In genomic region chr2:41610501-41611242, GRCh38 we compare ENCODE assay signal across 13 cellular contexts.
A peak's percentile ranks its signal among the peaks of the same experiment; 100 is the strongest.
DNase-seq lines count a peak whose midpoint lies in the region; ATAC-seq, FAIRE-seq and TF ChIP-seq lines count a peak whose summit lies in the region.
"Had no signal": no experiment of that assay in that cellular context is flagged by ENCODE, and none has a peak within 500 bp of the region (broad histone marks: within the 10 kb centered on the region; RNA-seq: fewer than 3 reads in every experiment).

No MANE protein-coding gene starts in this region.

- peak overlapping the region; percentile 68 for H3K4me2 ChIP-seq in astrocyte (ENCODE audit: low read length)

- H3K27me3 ChIP-seq in astrocyte (ENCODE audit: insufficient read depth, low read length) (no peaks in the 10 kb centered on the region), right cardiac atrium (ENCODE audit: control insufficient read depth, insufficient read depth) (no peaks in the 10 kb centered on the region), stomach (no peaks in the 10 kb centered on the region), BE2C (peaks cover 9% of the 10 kb centered on the region)
- H3K27me3 ChIP-seq: SJSA1 had no signal

- ATAC-seq in GM18868 (IDR thresholded peaks at IDR 0.05; ENCODE audit: unreplicated experiment) (peak; percentile 63), right cardiac atrium (peak; percentile 63 to 79)
- ATAC-seq: activated CD4-positive, alpha-beta T cell treated with anti-CD3 and anti-CD28 coated beads for 36 hours; K562 had no signal

- peak overlapping the region; percentile 79 for H3K27ac ChIP-seq in astrocyte (ENCODE audit: low read depth, low read length)
- H3K27ac ChIP-seq in right cardiac atrium (ENCODE audit: low read length): peak overlapping the region; percentile 66
- peak overlapping the region in 3 of 5 donors; percentile 16 to 68 (median 49) for H3K27ac ChIP-seq in stomach
- H3K27ac ChIP-seq: SJSA1 had no signal

- H3K9me3 Mint-ChIP-seq in astrocyte (ENCODE audit: unreplicated experiment): no peaks in the 10 kb centered on the region

- no peak for TF ChIP-seq CTCF in astrocyte (IDR thresholded peaks at IDR 0.05; ENCODE audit: insufficient read depth, low read depth, low read length)
- TF ChIP-seq CTCF in stomach (IDR thresholded peaks at IDR 0.05): no peak
- TF ChIP-seq CTCF in BE2C (IDR thresholded peaks at IDR 0.05; ENCODE audit: low read depth, low read length): no peak

- H3K4me1 ChIP-seq in astrocyte (ENCODE audit: insufficient read depth, low read length) (no peaks in the 10 kb centered on the region), right cardiac atrium (ENCODE audit: control insufficient read depth, insufficient read depth, low read length) (peaks cover 2% of the 10 kb centered on the region), stomach (peaks cover 0 to 4% (median 0%) of the 10 kb centered on the region in 4 donors), BE2C (no peaks in the 10 kb centered on the region)
- H3K4me1 ChIP-seq: SJSA1 had no signal

- H3K36me3 Mint-ChIP-seq in astrocyte (ENCODE audit: low read depth, unreplicated experiment): no peaks in the 10 kb centered on the region

- no peak for TF ChIP-seq POLR2A in stomach (IDR thresholded peaks at IDR 0.05)

- H3K27me3 Mint-ChIP-seq in astrocyte (ENCODE audit: low read depth, unreplicated experiment): no peaks in the 10 kb centered on the region

- peak overlapping the region; percentile 67 for H3K9ac ChIP-seq in astrocyte (ENCODE audit: low read length)

- FAIRE-seq in astrocyte (lab: Jason Lieb, UNC): no peak
- FAIRE-seq: GM18507, K562 had no signal

- no peak overlapping the region for H3K4me3 ChIP-seq in astrocyte (ENCODE audit: insufficient read depth, low read depth, low read length)
- no peak overlapping the region for H3K4me3 ChIP-seq in right cardiac atrium (ENCODE audit: low read length)
- H3K4me3 ChIP-seq in stomach: no peak overlapping the region
- H3K4me3 ChIP-seq in BE2C (ENCODE audit: low read depth, low read length): no peak overlapping the region
- H3K4me3 ChIP-seq: K562, SJSA1 had no signal

- peak overlapping the region; percentile 47 for H2AFZ ChIP-seq in astrocyte (ENCODE audit: low read depth, low read length)

- WGBS in right cardiac atrium: 42% methylated on average over 6 of the region's 6 CpGs
- 42 to 66% (median 58%) methylated on average over 6 of the region's 6 CpGs for WGBS in stomach, 5 donors

- no peaks in the 10 kb centered on the region for H3K79me2 ChIP-seq in astrocyte (ENCODE audit: insufficient read depth, low read length)

- no peaks in the 10 kb centered on the region for H3K36me3 ChIP-seq in astrocyte (ENCODE audit: insufficient read depth, low read length)
- no peaks in the 10 kb centered on the region for H3K36me3 ChIP-seq in stomach
- no peaks in the 10 kb centered on the region for H3K36me3 ChIP-seq in BE2C
- H3K36me3 ChIP-seq: SJSA1 had no signal

- no peak for TF ChIP-seq EP300 in stomach (IDR thresholded peaks at IDR 0.05)

- no peaks in the 10 kb centered on the region for H3K9me3 ChIP-seq in astrocyte (ENCODE audit: insufficient read depth, low read depth, low read length)
- H3K9me3 ChIP-seq in right cardiac atrium (ENCODE audit: control insufficient read depth, low read length): no peaks in the 10 kb centered on the region
- H3K9me3 ChIP-seq in stomach: no peaks in the 10 kb centered on the region
- H3K9me3 ChIP-seq in BE2C: no peaks in the 10 kb centered on the region; the same call in 1 of the 2 replicates
- H3K9me3 ChIP-seq: SJSA1 had no signal

- DNase-seq in astrocyte (ENCODE audit: low read depth) (peak; percentile 22), right cardiac atrium (peak in 1 of 3 donors; percentile 46), stomach (no peak), BE2C (no peak), NCI-H1105 (lab: John Stamatoyannopoulos, UW) (no peak), NCI-H2171 (lab: John Stamatoyannopoulos, UW) (no peak), KG1 (lab: John Stamatoyannopoulos, UW) (no peak)
- DNase-seq: activated CD4-positive, alpha-beta T cell treated with anti-CD3 and anti-CD28 coated beads for 36 hours; activated gamma-delta T cell treated with Interleukin-2 at 50 U/mL for 16 hours had no signal

- H3K4me3 Mint-ChIP-seq in astrocyte (ENCODE audit: unreplicated experiment): no peak overlapping the region
- H3K4me3 Mint-ChIP-seq: activated CD4-positive, alpha-beta T cell treated with anti-CD3 and anti-CD28 coated beads for 36 hours had no signal

- intact Hi-C loops in right cardiac atrium (cut with DNase I) (no loop called here), stomach (cut with DNase I; ENCODE audit: low total_unique reads) (no loop called here)

- peak overlapping the region; percentile 21 for H3K27ac Mint-ChIP-seq in astrocyte (ENCODE audit: unreplicated experiment)
- H3K27ac Mint-ChIP-seq: activated CD4-positive, alpha-beta T cell treated with anti-CD3 and anti-CD28 coated beads for 36 hours had no signal

- no peaks in the 10 kb centered on the region for H4K20me1 ChIP-seq in astrocyte (ENCODE audit: insufficient read depth, low read length)

- peaks cover 6% of the 10 kb centered on the region for H3K4me1 Mint-ChIP-seq in astrocyte (ENCODE audit: low read depth, unreplicated experiment)
- H3K4me1 Mint-ChIP-seq: activated CD4-positive, alpha-beta T cell treated with anti-CD3 and anti-CD28 coated beads for 36 hours had no signal
